In the genomic region with DNA sequence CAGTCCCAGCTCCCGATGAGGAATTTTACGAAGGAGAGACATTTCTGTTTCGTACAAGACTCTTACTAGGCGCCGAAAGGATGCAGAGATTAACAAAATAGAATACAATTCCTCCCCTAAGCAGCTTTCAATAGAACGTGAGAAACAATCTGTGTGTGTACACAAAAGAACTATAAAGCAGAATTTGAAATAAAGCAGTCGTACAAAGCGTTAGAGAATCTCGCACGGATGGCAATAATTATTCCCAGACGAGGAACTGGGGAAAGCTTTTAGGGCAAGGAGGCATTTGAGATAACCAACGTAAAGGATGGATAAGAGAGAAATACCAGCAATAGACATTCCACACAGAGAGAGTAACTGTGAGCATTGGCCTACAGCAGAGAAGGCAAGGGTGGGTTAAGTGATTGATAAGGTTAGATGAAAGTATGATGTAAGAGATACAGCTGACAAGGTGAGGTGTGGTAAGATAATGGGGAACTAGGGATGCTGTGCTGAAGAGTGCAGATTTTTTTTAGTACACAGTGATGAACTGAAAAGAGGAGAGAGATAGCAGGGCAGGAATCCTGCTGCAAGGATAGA, we compare ENCODE assay signal across 8 cellular contexts. TPM values are rescaled to one million over a fixed set of nuclear protein-coding genes. Genes with fewer than 3 reads are reported as not detected.
DNase-seq lines count a peak whose midpoint lies in the region; ATAC-seq, FAIRE-seq and TF ChIP-seq lines count a peak whose summit lies in the region.

No MANE protein-coding gene starts in this region.

- intact Hi-C loops in activated T-helper 1 cell treated with anti-CD3 and anti-CD28 coated beads, Interleukin-12 subunit alpha, Interleukin-12 subunit beta, Interleukin-2, Interleukin-4 antibody, amounts not matched to agents 30 ng/mL and 10 ng/mL and 1 ng/mL, durations not matched to agents 14 hours and 24 hours and 36 hours (cut with micrococcal nuclease) = loop anchor here (1.0 to 5.0 kb wide), 11 partner anchors 77 to 1061 kb away; partner anchors contain the start of genes ATXN3, CALM1, CCDC88C and CPSF2

- no peaks in the 10 kb centered on the region for H4K20me1 ChIP-seq in OCI-LY3 (ENCODE audit: insufficient read depth, low read length)

- H3K4me3 ChIP-seq in OCI-LY3 (ENCODE audit: low read length) (peak overlapping the region; percentile 75), fibroblast of pulmonary artery (replicated peaks; ENCODE audit: low read depth, low read length) (peak overlapping the region; percentile 68), skin epidermis (peak overlapping the region; percentile 15 to 69 (median 35))

- H3K36me3 ChIP-seq in OCI-LY3 (replicated peaks; ENCODE audit: low read depth, low read length) = no peaks in the 10 kb centered on the region

- peak overlapping the region; percentile 54 for H3K9ac ChIP-seq in OCI-LY3 (ENCODE audit: low read length)

- CTCF ChIA-PET in activated naive CD4-positive, alpha-beta T cell treated with anti-CD3 and anti-CD28 coated beads, Interleukin-2, amount 10 ng/mL, durations not matched to agents 7 days and 5 days (lab: Charles Lee) = interaction anchor here (0.6 to 4.5 kb wide), 10 partner anchors 13 to 237 kb away, joined by 3 to 32 read pairs (median 4); partner anchors contain the start of gene DGLUCY

- peaks cover 29% of the 10 kb centered on the region for H3K79me2 ChIP-seq in OCI-LY3 (ENCODE audit: low read length)

- peaks cover 4% of the 10 kb centered on the region for H3K9me3 Mint-ChIP-seq in activated naive CD4-positive, alpha-beta T cell treated with anti-CD3 and anti-CD28 coated beads, Interleukin-2, amount 10 ng/mL, durations not matched to agents 7 days and 5 days
- peaks cover 3% of the 10 kb centered on the region for H3K9me3 Mint-ChIP-seq in activated T-helper 1 cell treated with anti-CD3 and anti-CD28 coated beads, Interleukin-12 subunit alpha, Interleukin-12 subunit beta, Interleukin-2, Interleukin-4 antibody, amounts not matched to agents 30 ng/mL and 10 ng/mL and 1 ng/mL, durations not matched to agents 14 hours and 24 hours and 36 hours

- peaks cover 47% of the 10 kb centered on the region for H3K36me3 Mint-ChIP-seq in activated naive CD4-positive, alpha-beta T cell treated with anti-CD3 and anti-CD28 coated beads, Interleukin-2, amount 10 ng/mL, durations not matched to agents 7 days and 5 days
- peaks cover 23% of the 10 kb centered on the region for H3K36me3 Mint-ChIP-seq in activated T-helper 1 cell treated with anti-CD3 and anti-CD28 coated beads, Interleukin-12 subunit alpha, Interleukin-12 subunit beta, Interleukin-2, Interleukin-4 antibody, amounts not matched to agents 30 ng/mL and 10 ng/mL and 1 ng/mL, durations not matched to agents 14 hours and 24 hours and 36 hours (ENCODE audit: low read depth)

- H3K4me1 ChIP-seq in OCI-LY3 (ENCODE audit: low read length) = peaks cover 22% of the 10 kb centered on the region

- TF ChIP-seq CTCF in OCI-LY3 (IDR thresholded peaks at IDR 0.05; ENCODE audit: low read depth, low read length) (no peak), fibroblast of pulmonary artery (IDR thresholded peaks at IDR 0.05; ENCODE audit: low read length, missing control alignments) (no peak)

- H3K4me1 Mint-ChIP-seq in activated naive CD4-positive, alpha-beta T cell treated with anti-CD3 and anti-CD28 coated beads, Interleukin-2, amount 10 ng/mL, durations not matched to agents 7 days and 5 days = peaks cover 62% of the 10 kb centered on the region
- H3K4me1 Mint-ChIP-seq in activated T-helper 1 cell treated with anti-CD3 and anti-CD28 coated beads, Interleukin-12 subunit alpha, Interleukin-12 subunit beta, Interleukin-2, Interleukin-4 antibody, amounts not matched to agents 30 ng/mL and 10 ng/mL and 1 ng/mL, durations not matched to agents 14 hours and 24 hours and 36 hours (ENCODE audit: low read depth) = peaks cover 59% of the 10 kb centered on the region

- H3K9me3 ChIP-seq in OCI-LY3 (ENCODE audit: insufficient read depth, low read length) = no peaks in the 10 kb centered on the region

- H3K27me3 ChIP-seq in OCI-LY3 (ENCODE audit: low read depth, low read length) = no peaks in the 10 kb centered on the region

- no peaks in the 10 kb centered on the region for H3K27me3 Mint-ChIP-seq in activated naive CD4-positive, alpha-beta T cell treated with anti-CD3 and anti-CD28 coated beads, Interleukin-2, amount 10 ng/mL, durations not matched to agents 7 days and 5 days
- H3K27me3 Mint-ChIP-seq in activated T-helper 1 cell treated with anti-CD3 and anti-CD28 coated beads, Interleukin-12 subunit alpha, Interleukin-12 subunit beta, Interleukin-2, Interleukin-4 antibody, amounts not matched to agents 30 ng/mL and 10 ng/mL and 1 ng/mL, durations not matched to agents 14 hours and 24 hours and 36 hours (ENCODE audit: insufficient read depth) = no peaks in the 10 kb centered on the region

- FAIRE-seq in GM12891 (lab: Jason Lieb, UNC) = peak; percentile 61

- H3K27ac ChIP-seq in OCI-LY3 (ENCODE audit: low read length) (peak overlapping the region; percentile 36), skin epidermis (peak overlapping the region in 17 of 21 experiments; percentile 11 to 95 (median 59))

- peak overlapping the region; percentile 53 for H2AFZ ChIP-seq in OCI-LY3 (ENCODE audit: low read depth, low read length)

- peak overlapping the region; percentile 91 for H3K4me2 ChIP-seq in OCI-LY3 (ENCODE audit: low read length)

- no peak for TF ChIP-seq POLR2A in GM12891 (IDR thresholded peaks at IDR 0.05; ENCODE audit: low read depth, low read length)

- DNase-seq in GM12891 (ENCODE audit: insufficient read length, low spot score) (no peak), fibroblast of pulmonary artery (ENCODE audit: low read depth) (no peak)
- DNase-seq in activated naive CD4-positive, alpha-beta T cell treated with anti-CD3 and anti-CD28 coated beads, Interleukin-2, amount 10 ng/mL, durations not matched to agents 7 days and 5 days = no peak
- DNase-seq in activated T-helper 1 cell treated with anti-CD3 and anti-CD28 coated beads, Interleukin-12 subunit alpha, Interleukin-12 subunit beta, Interleukin-2, Interleukin-4 antibody, amounts not matched to agents 30 ng/mL and 10 ng/mL and 1 ng/mL, durations not matched to agents 14 hours and 24 hours and 36 hours (ENCODE audit: low spot score) = no peak
- no peak for DNase-seq in effector CD4-positive, alpha-beta T cell

- no peak overlapping the region for H3K4me3 Mint-ChIP-seq in activated naive CD4-positive, alpha-beta T cell treated with anti-CD3 and anti-CD28 coated beads, Interleukin-2, amount 10 ng/mL, durations not matched to agents 7 days and 5 days
- H3K4me3 Mint-ChIP-seq in activated T-helper 1 cell treated with anti-CD3 and anti-CD28 coated beads, Interleukin-12 subunit alpha, Interleukin-12 subunit beta, Interleukin-2, Interleukin-4 antibody, amounts not matched to agents 30 ng/mL and 10 ng/mL and 1 ng/mL, durations not matched to agents 14 hours and 24 hours and 36 hours = no peak overlapping the region

- no peak for ATAC-seq in HG03521 (IDR thresholded peaks at IDR 0.05; ENCODE audit: unreplicated experiment)

- H3K27ac Mint-ChIP-seq in activated naive CD4-positive, alpha-beta T cell treated with anti-CD3 and anti-CD28 coated beads, Interleukin-2, amount 10 ng/mL, durations not matched to agents 7 days and 5 days = no peak overlapping the region
- no peak overlapping the region for H3K27ac Mint-ChIP-seq in activated T-helper 1 cell treated with anti-CD3 and anti-CD28 coated beads, Interleukin-12 subunit alpha, Interleukin-12 subunit beta, Interleukin-2, Interleukin-4 antibody, amounts not matched to agents 30 ng/mL and 10 ng/mL and 1 ng/mL, durations not matched to agents 14 hours and 24 hours and 36 hours

TF ChIP-seq in GM12891, 5 proteins besides CTCF, POLR2A, EP300 and RAD21:
- TF ChIP-seq SPI1 (IDR thresholded peaks at IDR 0.05; ENCODE audit: low read depth, low read length) = 0 out of 2 replicates have a peak, but pooled peaks have one; percentile 3
- no peak for TF ChIP-seq PAX5 (IDR thresholded peaks at IDR 0.05; ENCODE audit: insufficient read depth, low read length, severe bottlenecking)
- no peak for TF ChIP-seq TAF1 (IDR thresholded peaks at IDR 0.05; ENCODE audit: low read depth, low read length)
- no peak for TF ChIP-seq POLR2AphosphoS5 (IDR thresholded peaks at IDR 0.05; ENCODE audit: low read depth, low read length)
- TF ChIP-seq POU2F2 (IDR thresholded peaks at IDR 0.05; ENCODE audit: low read depth, low read length) = no peak

RNA-seq across cellular contexts. Expression of gene RPS6KA5, which starts 1.0 kb away (rescaled TPM):
- polyA plus RNA-seq in GM12891 (2012; ENCODE audit: low read depth, missing spikeins) = 0.54 TPM
- 16.6 and 16.7 TPM in 2 replicates for total RNA-seq in activated T-helper 1 cell treated with anti-CD3 and anti-CD28 coated beads, Interleukin-12 subunit alpha, Interleukin-12 subunit beta, Interleukin-2, Interleukin-4 antibody, amounts not matched to agents 30 ng/mL and 10 ng/mL and 1 ng/mL, durations not matched to agents 14 hours and 24 hours and 36 hours

RNA-seq across cellular contexts. Expression of gene DGLUCY, which starts 52.5 kb away (rescaled TPM):
- polyA plus RNA-seq in GM12891 (2012; ENCODE audit: low read depth, missing spikeins) = 26.9 TPM
- 28.2 and 28.6 TPM in 2 replicates for total RNA-seq in activated T-helper 1 cell treated with anti-CD3 and anti-CD28 coated beads, Interleukin-12 subunit alpha, Interleukin-12 subunit beta, Interleukin-2, Interleukin-4 antibody, amounts not matched to agents 30 ng/mL and 10 ng/mL and 1 ng/mL, durations not matched to agents 14 hours and 24 hours and 36 hours
